In genomic region chr3:143507735-143508580, GRCh38 we compare ENCODE assay signal across 17 cellular contexts.
A peak's percentile ranks its signal among the peaks of the same experiment; 100 is the strongest.
DNase-seq lines count a peak whose midpoint lies in the region; ATAC-seq, FAIRE-seq and TF ChIP-seq lines count a peak whose summit lies in the region.
"Had no signal": no experiment of that assay in that cellular context is flagged by ENCODE, and none has a peak within 500 bp of the region (broad histone marks: within the 10 kb centered on the region; RNA-seq: fewer than 3 reads in every experiment).

No MANE protein-coding gene starts in this region.

- peak; percentile 78 for DNase-seq in AG10803 (ENCODE audit: low read depth)
- peak; percentile 53 for DNase-seq in NCI-H226
- DNase-seq in fibroblast of gingiva (ENCODE audit: low read depth), result peak; percentile 82
- peak; percentile 72 for DNase-seq in osteoblast (ENCODE audit: insufficient read length, low spot score, missing footprints)
- no peak for DNase-seq in HTR-8/SVneo (ENCODE audit: insufficient read length, low spot score)
- DNase-seq in tibial nerve (ENCODE audit: low spot score in 2 of 2), result no peak
- DNase-seq: activated CD4-positive, CD25-positive, alpha-beta regulatory T cell treated with anti-CD3 and anti-CD28 coated beads, Interleukin-2, amount 50 U/mL, for 72 hours; CD4-positive, alpha-beta memory T cell; central memory CD4-positive, alpha-beta T cell; erythroblast; naive thymus-derived CD4-positive, alpha-beta T cell; NCI-H1417; NCI-H82; spleen had no signal

- ATAC-seq in GM21825 (IDR thresholded peaks at IDR 0.05; ENCODE audit: unreplicated experiment) (no peak), HG03175 (IDR thresholded peaks at IDR 0.05; ENCODE audit: unreplicated experiment) (no peak)
- ATAC-seq: naive thymus-derived CD4-positive, alpha-beta T cell had no signal

- H2AFZ ChIP-seq in osteoblast (ENCODE audit: low read length), result peak overlapping the region; percentile 17

- H3K36me3 ChIP-seq in osteoblast (ENCODE audit: insufficient read depth, low read length) (no peaks in the 10 kb centered on the region), tibial nerve (no peaks in the 10 kb centered on the region)
- H3K36me3 ChIP-seq: spleen had no signal

- H4K20me1 ChIP-seq in osteoblast (ENCODE audit: insufficient read depth, low read length), result no peaks in the 10 kb centered on the region

- peak overlapping the region; percentile 43 for H3K4me2 ChIP-seq in osteoblast (ENCODE audit: insufficient read depth, low read length)

- H3K4me3 ChIP-seq in AG10803 (ENCODE audit: low read length) (no peak overlapping the region), osteoblast (ENCODE audit: insufficient read depth, low read length) (no peak overlapping the region), tibial nerve (no peak overlapping the region)
- H3K4me3 ChIP-seq: SK-N-MC, spleen had no signal

- H3K27ac ChIP-seq in osteoblast (ENCODE audit: low read depth, low read length) (peak overlapping the region; percentile 40), tibial nerve (no peak overlapping the region)
- H3K27ac ChIP-seq: SK-N-MC, spleen had no signal

- H3K27me3 ChIP-seq in osteoblast (ENCODE audit: insufficient read depth, low read length), result no peaks in the 10 kb centered on the region
- H3K27me3 ChIP-seq in tibial nerve, result no peaks in the 10 kb centered on the region
- H3K27me3 ChIP-seq: spleen had no signal

- 35 to 45% methylated on average over 3 of the region's 3 CpGs for WGBS in tibial nerve, 2 donors

- TF ChIP-seq EP300 in tibial nerve (IDR thresholded peaks at IDR 0.05), result no peak

- H3K9me3 ChIP-seq in osteoblast (ENCODE audit: low read depth, low read length), result no peaks in the 10 kb centered on the region
- no peaks in the 10 kb centered on the region for H3K9me3 ChIP-seq in tibial nerve
- H3K9me3 ChIP-seq: spleen had no signal

- TF ChIP-seq POLR2A in tibial nerve (IDR thresholded peaks at IDR 0.05), result no peak

- TF ChIP-seq CTCF in AG10803 (conservative IDR thresholded peaks at IDR 0.05; ENCODE audit: low read length), result no peak
- no peak for TF ChIP-seq CTCF in osteoblast (IDR thresholded peaks at IDR 0.05; ENCODE audit: extremely low read depth, low read depth, low read length)
- TF ChIP-seq CTCF in tibial nerve (IDR thresholded peaks at IDR 0.05), result no peak

- H3K4me1 ChIP-seq in osteoblast (ENCODE audit: insufficient read depth, low read length) (peaks cover 25% of the 10 kb centered on the region), tibial nerve (peaks cover 0 to 9% (median 0%) of the 10 kb centered on the region in 4 donors)
- H3K4me1 ChIP-seq: spleen had no signal

- H3K79me2 ChIP-seq in osteoblast (ENCODE audit: insufficient read depth, low read length), result no peaks in the 10 kb centered on the region

- FAIRE-seq in HTR-8/SVneo (lab: Jason Lieb, UNC), result no peak

Comparison
In these comparisons a context has a peak if more than half of its experiments do, and no peak if none do; other contexts are left out.
1. DNase-seq: peak in AG10803 (single experiment), NCI-H226 (single experiment), fibroblast of gingiva (single experiment) and osteoblast (single experiment); none in HTR-8/SVneo (single experiment) and tibial nerve (0 of 2).